In genomic region chr1:169515641-169516040, GRCh38 we compare ENCODE assay signal across 26 cellular contexts.
"Had no signal": no experiment of that assay in that cellular context is flagged by ENCODE, and none has a peak within 500 bp of the region (broad histone marks: within the 10 kb centered on the region; RNA-seq: fewer than 3 reads in every experiment).

No MANE protein-coding gene starts in this region.

- H3K4me3 ChIP-seq: left lung, lung, ovary, right atrium auricular region, right lobe of liver, stomach, testis, thyroid gland, transverse colon, upper lobe of right lung had no signal

- H3K27ac Mint-ChIP-seq: mesothelial cell of epicardium; natural killer cell treated with Interleukin-12 subunit alpha and Interleukin-12 subunit beta and Interleukin-15 and Interleukin-18, amount 100 ng/mL, for 72 hours; progenitor cell of endocrine pancreas; stimulated activated naive B cell treated with anti-CD40 and anti-IgM and Interleukin-4, amounts not matched to agents 10 μg/mL and 1 μg/mL and 100 μg/mL, for 72 hours had no signal

- H3K36me3 ChIP-seq: ovary, right atrium auricular region, stomach, thyroid gland, transverse colon, upper lobe of right lung had no signal

- H3K4me3 Mint-ChIP-seq: immature natural killer cell; mesothelial cell of epicardium; naive thymus-derived CD4-positive, alpha-beta T cell; natural killer cell treated with Interleukin-12 subunit alpha and Interleukin-12 subunit beta and Interleukin-15 and Interleukin-18, amount 100 ng/mL, for 72 hours; stimulated activated naive B cell treated with anti-CD40 and anti-IgM and Interleukin-4, amounts not matched to agents 10 μg/mL and 1 μg/mL and 100 μg/mL, for 72 hours had no signal

- H3K9me3 ChIP-seq: left lung, ovary, right atrium auricular region, right lobe of liver, stomach, testis, thyroid gland, transverse colon, upper lobe of right lung had no signal

- H3K27me3 ChIP-seq: left lung, ovary, right atrium auricular region, right lobe of liver, stomach, testis, thyroid gland, transverse colon, upper lobe of right lung had no signal

- ATAC-seq: left cardiac atrium; left lung; naive thymus-derived CD4-positive, alpha-beta T cell; natural killer cell treated with Interleukin-12 subunit alpha and Interleukin-12 subunit beta and Interleukin-15 and Interleukin-18, amount 100 ng/mL, for 72 hours; right lobe of liver; stimulated activated naive B cell treated with anti-CD40 and anti-IgM and Interleukin-4, amounts not matched to agents 10 μg/mL and 1 μg/mL and 100 μg/mL, for 72 hours; stimulated activated naive CD8-positive, alpha-beta T cell treated with anti-CD3 and anti-CD28 coated beads, Interleukin-15, Interleukin-2, amounts not matched to agents 100 U/mL and 50 U/mL, for 24 hours; upper lobe of right lung had no signal

- H3K27me3 Mint-ChIP-seq: naive thymus-derived CD4-positive, alpha-beta T cell; natural killer cell treated with Interleukin-12 subunit alpha and Interleukin-12 subunit beta and Interleukin-15 and Interleukin-18, amount 100 ng/mL, for 72 hours; progenitor cell of endocrine pancreas; stimulated activated naive B cell treated with anti-CD40 and anti-IgM and Interleukin-4, amounts not matched to agents 10 μg/mL and 1 μg/mL and 100 μg/mL, for 72 hours had no signal

- H3K36me3 Mint-ChIP-seq: immature natural killer cell; natural killer cell treated with Interleukin-12 subunit alpha and Interleukin-12 subunit beta and Interleukin-15 and Interleukin-18, amount 100 ng/mL, for 72 hours; stimulated activated naive B cell treated with anti-CD40 and anti-IgM and Interleukin-4, amounts not matched to agents 10 μg/mL and 1 μg/mL and 100 μg/mL, for 72 hours had no signal

- DNase-seq: hypothalamus; immature natural killer cell; left cardiac atrium; left lung; mesendoderm; naive thymus-derived CD4-positive, alpha-beta T cell; ovary; right lobe of liver; stimulated activated CD4-positive, alpha-beta T cell treated with anti-CD3 and anti-CD28 coated beads, Interleukin-12 subunit alpha, Interleukin-12 subunit beta, amount 100 ng/mL, for 4 hours; stimulated activated CD4-positive, alpha-beta T cell treated with anti-CD3 and anti-CD28 coated beads, Interleukin-15, amount 100 ng/mL, for 24 hours; stimulated activated CD4-positive, alpha-beta T cell treated with anti-CD3 and anti-CD28 coated beads, Interleukin-2, amount 100 ng/mL, for 24 hours; stimulated activated CD4-positive, alpha-beta T cell treated with anti-CD3 and anti-CD28 coated beads, Interleukin-4, amount 100 ng/mL, for 1 hour; stimulated activated naive B cell treated with anti-CD40 and anti-IgM and Interleukin-4, amounts not matched to agents 10 μg/mL and 1 μg/mL and 100 μg/mL, for 72 hours; stimulated activated naive CD8-positive, alpha-beta T cell treated with anti-CD3 and anti-CD28 coated beads, Interleukin-15, Interleukin-2, amounts not matched to agents 100 U/mL and 50 U/mL, for 24 hours; stomach; testis; thyroid gland; transverse colon; upper lobe of right lung had no signal

- H3K4me1 ChIP-seq: right atrium auricular region, testis, thyroid gland, upper lobe of right lung had no signal

- FAIRE-seq: islet of Langerhans, urothelium cell line had no signal

- H3K4me1 Mint-ChIP-seq: immature natural killer cell; naive thymus-derived CD4-positive, alpha-beta T cell had no signal

- H3K27ac ChIP-seq: left lung, ovary, right atrium auricular region, right lobe of liver, stomach, thyroid gland, upper lobe of right lung had no signal

- H3K9me3 Mint-ChIP-seq: immature natural killer cell; mesothelial cell of epicardium; naive thymus-derived CD4-positive, alpha-beta T cell; natural killer cell treated with Interleukin-12 subunit alpha and Interleukin-12 subunit beta and Interleukin-15 and Interleukin-18, amount 100 ng/mL, for 72 hours; stimulated activated naive B cell treated with anti-CD40 and anti-IgM and Interleukin-4, amounts not matched to agents 10 μg/mL and 1 μg/mL and 100 μg/mL, for 72 hours had no signal
